Comparison of ENCODE assay signal across 24 cellular contexts in genomic region chr2:160006466-160006865, GRCh38. TPM values are rescaled to one million over a fixed set of nuclear protein-coding genes. Genes with fewer than 3 reads are reported as not detected.
DNase-seq lines count a peak whose midpoint lies in the region; ATAC-seq and TF ChIP-seq lines count a peak whose summit lies in the region.
"Had no signal": no experiment of that assay in that cellular context is flagged by ENCODE, and none has a peak within 500 bp of the region (broad histone marks: within the 10 kb centered on the region; RNA-seq: fewer than 3 reads in every experiment).

No MANE protein-coding gene starts in this region.

- POLR2A ChIA-PET in naive thymus-derived CD4-positive, alpha-beta T cell (lab: Charles Lee): no interaction called here

- H3K4me3 Mint-ChIP-seq in naive thymus-derived CD4-positive, alpha-beta T cell: no peak overlapping the region
- H3K4me3 Mint-ChIP-seq: activated naive CD4-positive, alpha-beta T cell treated with anti-CD3 and anti-CD28 coated beads, Interleukin-2, amount 10 ng/mL, durations not matched to agents 7 days and 5 days; T-helper 17 cell had no signal

- no peak overlapping the region for H3K27ac Mint-ChIP-seq in naive thymus-derived CD4-positive, alpha-beta T cell
- H3K27ac Mint-ChIP-seq: activated naive CD4-positive, alpha-beta T cell treated with anti-CD3 and anti-CD28 coated beads, Interleukin-2, amount 10 ng/mL, durations not matched to agents 7 days and 5 days; T-helper 17 cell had no signal

- ATAC-seq in Right ventricle myocardium superior (ENCODE audit: poor library complexity): peak; percentile 51
- no peak for ATAC-seq in heart right ventricle
- peak; percentile 78 for ATAC-seq in HG03066 (IDR thresholded peaks at IDR 0.05; ENCODE audit: low read depth, unreplicated experiment)
- ATAC-seq in GM21786 (IDR thresholded peaks at IDR 0.05; ENCODE audit: unreplicated experiment): no peak
- no peak for ATAC-seq in naive thymus-derived CD4-positive, alpha-beta T cell
- ATAC-seq: foreskin keratinocyte, T-helper 17 cell had no signal

- H3K4me1 Mint-ChIP-seq in naive thymus-derived CD4-positive, alpha-beta T cell: no peaks in the 10 kb centered on the region
- H3K4me1 Mint-ChIP-seq: activated naive CD4-positive, alpha-beta T cell treated with anti-CD3 and anti-CD28 coated beads, Interleukin-2, amount 10 ng/mL, durations not matched to agents 7 days and 5 days had no signal

- WGBS in heart right ventricle, 2 donors: 42 to 43% methylated on average over 2 of the region's 2 CpGs

- CTCF ChIA-PET in naive thymus-derived CD4-positive, alpha-beta T cell (lab: Charles Lee): no interaction called here

- peaks cover 0 to 14% (median 8%) of the 10 kb centered on the region in 9 donors for H3K4me1 ChIP-seq in heart right ventricle
- H3K4me1 ChIP-seq in naive thymus-derived CD4-positive, alpha-beta T cell (ENCODE audit: control insufficient read depth in 2 of 2, insufficient read depth in 2 of 2, low read length in 2 of 2): no peaks in the 10 kb centered on the region
- H3K4me1 ChIP-seq: ascending aorta, colonic mucosa, foreskin keratinocyte had no signal

- intact Hi-C loops in Right ventricle myocardium superior (cut with DNase I): no loop called here
- intact Hi-C loops in heart right ventricle (cut with DNase I): no loop called here
- intact Hi-C loops in naive thymus-derived CD4-positive, alpha-beta T cell (cut with micrococcal nuclease): no loop called here

- no peaks in the 10 kb centered on the region for H3K36me3 ChIP-seq in heart right ventricle
- no peaks in the 10 kb centered on the region for H3K36me3 ChIP-seq in naive thymus-derived CD4-positive, alpha-beta T cell (ENCODE audit: control insufficient read depth in 2 of 3, insufficient read depth in 3 of 3, low read length in 3 of 3)
- H3K36me3 ChIP-seq: colonic mucosa had no signal

- peaks cover 0 to 10% (median 0%) of the 10 kb centered on the region in 11 donors for H3K9me3 ChIP-seq in heart right ventricle
- H3K9me3 ChIP-seq in naive thymus-derived CD4-positive, alpha-beta T cell (ENCODE audit: control insufficient read depth in 2 of 3, low read length in 3 of 3): no peaks in the 10 kb centered on the region
- H3K9me3 ChIP-seq: ascending aorta, colonic mucosa had no signal

- peaks cover 0 to 24% (median 7%) of the 10 kb centered on the region in 5 donors for H3K27me3 Mint-ChIP-seq in naive thymus-derived CD4-positive, alpha-beta T cell

- H3K27me3 ChIP-seq in heart right ventricle: no peaks in the 10 kb centered on the region
- H3K27me3 ChIP-seq in naive thymus-derived CD4-positive, alpha-beta T cell (ENCODE audit: control insufficient read depth in 2 of 2, insufficient read depth in 2 of 2, low read length in 2 of 2): no peaks in the 10 kb centered on the region
- H3K27me3 ChIP-seq: ascending aorta, colonic mucosa, foreskin keratinocyte had no signal

- TF ChIP-seq CTCF in heart right ventricle (IDR thresholded peaks at IDR 0.05) (no peak), choroid plexus epithelial cell (conservative IDR thresholded peaks at IDR 0.05; ENCODE audit: low read depth, low read length) (no peak)

- no peak overlapping the region for H3K27ac ChIP-seq in heart right ventricle
- H3K27ac ChIP-seq in naive thymus-derived CD4-positive, alpha-beta T cell (ENCODE audit: low read depth, low read length): no peak overlapping the region
- H3K27ac ChIP-seq: 22Rv1, ascending aorta, colonic mucosa, foreskin keratinocyte, GM23248 had no signal

- DNase-seq in Right ventricle myocardium superior (no peak), heart right ventricle (no peak), choroid plexus epithelial cell (ENCODE audit: low read depth) (peak; percentile 17), amniotic stem cell (lab: John Stamatoyannopoulos, UW) (no peak), KG1 (lab: John Stamatoyannopoulos, UW) (no peak)
- no peak for DNase-seq in naive thymus-derived CD4-positive, alpha-beta T cell
- DNase-seq: activated CD4-positive, alpha-beta T cell treated with anti-CD3 and anti-CD28 coated beads, Interleukin-2, amount 50 U/mL, for 48 hours; activated naive CD4-positive, alpha-beta T cell treated with anti-CD3 and anti-CD28 coated beads, Interleukin-2, amount 10 ng/mL, durations not matched to agents 7 days and 5 days; activated T-cell treated with anti-CD3 and anti-CD28 coated beads for 4 hours; colonic mucosa; foreskin keratinocyte; GF-D8; GM23248; Karpas-422; kidney glomerular epithelial cell; NCI-H1436; NCI-H526; stimulated activated CD4-positive, alpha-beta T cell treated with anti-CD3 and anti-CD28 coated beads, Interleukin-12 subunit alpha, Interleukin-12 subunit beta, amount 100 ng/mL, for 4 hours; T-helper 17 cell had no signal

- H3K9me3 Mint-ChIP-seq in naive thymus-derived CD4-positive, alpha-beta T cell: no peaks in the 10 kb centered on the region
- H3K9me3 Mint-ChIP-seq: activated naive CD4-positive, alpha-beta T cell treated with anti-CD3 and anti-CD28 coated beads, Interleukin-2, amount 10 ng/mL, durations not matched to agents 7 days and 5 days had no signal

- no peak overlapping the region for H3K4me3 ChIP-seq in heart right ventricle
- no peak overlapping the region for H3K4me3 ChIP-seq in choroid plexus epithelial cell (ENCODE audit: low read depth, low read length)
- H3K4me3 ChIP-seq in naive thymus-derived CD4-positive, alpha-beta T cell (ENCODE audit: low read length): no peak overlapping the region
- H3K4me3 ChIP-seq: ascending aorta, colonic mucosa, GM23248 had no signal

- H3K36me3 Mint-ChIP-seq in naive thymus-derived CD4-positive, alpha-beta T cell: no peaks in the 10 kb centered on the region
- H3K36me3 Mint-ChIP-seq: activated naive CD4-positive, alpha-beta T cell treated with anti-CD3 and anti-CD28 coated beads, Interleukin-2, amount 10 ng/mL, durations not matched to agents 7 days and 5 days had no signal

RNA-seq across cellular contexts. Expression of gene PLA2R1, which starts 55.9 kb away (rescaled TPM):
- total RNA-seq in Right ventricle myocardium superior (3.0 TPM), heart right ventricle (1 to 10 TPM; 1.5 to 3.7 (median 2.9) TPM)
- polyA plus RNA-seq in heart right ventricle: 1 to 10 TPM in 1 of 2 donors, under 1 TPM in 1; 0.38 to 1.7 TPM
- not detected for total RNA-seq in naive thymus-derived CD4-positive, alpha-beta T cell
- not detected for polyA plus RNA-seq in naive thymus-derived CD4-positive, alpha-beta T cell
- total RNA-seq: OCI-LY7, T-helper 17 cell had no signal

Comparison
In these comparisons a context has a peak if more than half of its experiments do, and no peak if none do; other contexts are left out.
1. ATAC-seq: peak in Right ventricle myocardium superior (single experiment) and HG03066 (single experiment); none in heart right ventricle (0 of 8), GM21786 (single experiment) and naive thymus-derived CD4-positive, alpha-beta T cell (single experiment).